30 cellular contexts compared by ENCODE assay signal in the genomic region with DNA sequence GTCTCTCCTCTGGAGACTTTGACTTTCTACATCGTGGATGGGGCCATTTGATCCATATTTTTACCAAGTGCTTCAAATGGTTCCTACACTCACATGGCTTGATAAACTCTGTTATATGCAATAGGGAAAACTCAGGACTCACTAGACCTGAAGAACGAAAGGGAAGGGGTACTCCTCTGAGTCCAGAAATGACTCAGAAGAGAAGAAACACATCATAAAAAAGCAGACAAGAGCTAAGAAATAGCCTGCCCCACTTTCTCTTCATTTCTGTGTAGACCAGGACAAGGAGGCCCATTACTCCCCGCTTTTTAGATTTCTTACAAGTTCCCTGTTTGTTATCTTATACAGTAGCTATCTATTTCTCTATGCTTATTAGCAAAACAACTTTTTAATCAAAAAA.
"Had no signal": no experiment of that assay in that cellular context is flagged by ENCODE, and none has a peak within 500 bp of the region (broad histone marks: within the 10 kb centered on the region; RNA-seq: fewer than 3 reads in every experiment).

No MANE protein-coding gene starts in this region.

- H3K36me3 ChIP-seq: adrenal gland, WERI-Rb-1 had no signal

- H3K27me3 Mint-ChIP-seq: activated CD8-positive, alpha-beta T cell treated with anti-CD3 and anti-CD28 coated beads for 36 hours; activated naive CD4-positive, alpha-beta T cell treated with anti-CD3 and anti-CD28 coated beads, Interleukin-2, amount 50 U/mL, for 24 hours; activated naive CD8-positive, alpha-beta T cell treated with anti-CD3 and anti-CD28 coated beads for 36 hours; activated naive CD8-positive, alpha-beta T cell treated with anti-CD3 and anti-CD28 coated beads, Interleukin-2, amount 50 U/mL, for 24 hours; activated T-helper 17 cell treated with anti-CD3 and anti-CD28 coated beads, Interleukin-2, amount 50 U/mL, for 72 hours had no signal

- DNase-seq: activated B cell treated with CpG ODN at 0.5 μM for 24 hours; activated CD4-positive, alpha-beta T cell treated with anti-CD3 and anti-CD28 coated beads for 48 hours; activated CD4-positive, alpha-beta T cell treated with anti-CD3 and anti-CD28 coated beads, Interleukin-2, amount 50 U/mL, for 1 hour; activated CD4-positive, alpha-beta T cell treated with anti-CD3 and anti-CD28 coated beads, Interleukin-2, amount 50 U/mL, for 48 hours; activated CD8-positive, alpha-beta memory T cell treated with anti-CD3 and anti-CD28 coated beads for 24 hours; activated CD8-positive, alpha-beta T cell treated with anti-CD3 and anti-CD28 coated beads for 36 hours; activated effector memory CD4-positive, alpha-beta T cell treated with Interleukin-2 at 50 U/mL for 16 hours; activated gamma-delta T cell treated with Interleukin-2 at 50 U/mL for 16 hours; activated naive CD4-positive, alpha-beta T cell treated with Interleukin-2 at 50 U/mL for 16 hours; activated naive CD8-positive, alpha-beta T cell treated with anti-CD3 and anti-CD28 coated beads for 36 hours; activated naive CD8-positive, alpha-beta T cell treated with anti-CD3 and anti-CD28 coated beads, Interleukin-2, amount 50 U/mL, for 24 hours; activated T-cell treated with anti-CD3 and anti-CD28 coated beads, Interleukin-2, amount 50 U/mL, for 4 hours; adrenal gland; amygdala; aorta; body of pancreas; caudate nucleus; cortex of kidney; dermis blood vessel endothelial cell; effector CD4-positive, alpha-beta T cell; foreskin fibroblast; head of caudate nucleus; T1000; WERI-Rb-1 had no signal

- H3K27me3 ChIP-seq: adrenal gland, body of pancreas had no signal

- H3K27ac Mint-ChIP-seq: activated B cell treated with CpG ODN at 0.5 μM for 24 hours; activated CD8-positive, alpha-beta T cell treated with anti-CD3 and anti-CD28 coated beads for 36 hours; activated naive CD4-positive, alpha-beta T cell treated with anti-CD3 and anti-CD28 coated beads, Interleukin-2, amount 50 U/mL, for 24 hours; activated naive CD8-positive, alpha-beta T cell treated with anti-CD3 and anti-CD28 coated beads for 36 hours; activated naive CD8-positive, alpha-beta T cell treated with anti-CD3 and anti-CD28 coated beads, Interleukin-2, amount 50 U/mL, for 24 hours; activated T-helper 17 cell treated with anti-CD3 and anti-CD28 coated beads, Interleukin-2, amount 50 U/mL, for 72 hours; T-helper 1 cell treated with Interleukin-12 subunit alpha and Interleukin-12 subunit beta and Interleukin-4 antibody, amounts not matched to agents 30 μg/mL and 1 μg/mL, for 36 hours; T-helper 2 cell treated with Interferon-gamma antibody and Interleukin-4, amounts not matched to agents 5 μg/mL and 100 μg/mL, for 36 hours had no signal

- H3K4me1 ChIP-seq: adrenal gland, body of pancreas had no signal

- H3K9me3 Mint-ChIP-seq: activated CD8-positive, alpha-beta T cell treated with anti-CD3 and anti-CD28 coated beads for 36 hours; activated naive CD4-positive, alpha-beta T cell treated with anti-CD3 and anti-CD28 coated beads, Interleukin-2, amount 50 U/mL, for 24 hours; activated naive CD8-positive, alpha-beta T cell treated with anti-CD3 and anti-CD28 coated beads, Interleukin-2, amount 50 U/mL, for 24 hours; T-helper 1 cell treated with Interleukin-12 subunit alpha and Interleukin-12 subunit beta and Interleukin-4 antibody, amounts not matched to agents 30 μg/mL and 1 μg/mL, for 36 hours had no signal

- H3K4me3 Mint-ChIP-seq: activated B cell treated with CpG ODN at 0.5 μM for 24 hours; activated CD8-positive, alpha-beta T cell treated with anti-CD3 and anti-CD28 coated beads for 36 hours; activated naive CD4-positive, alpha-beta T cell treated with anti-CD3 and anti-CD28 coated beads, Interleukin-2, amount 50 U/mL, for 24 hours; activated naive CD8-positive, alpha-beta T cell treated with anti-CD3 and anti-CD28 coated beads for 36 hours; activated naive CD8-positive, alpha-beta T cell treated with anti-CD3 and anti-CD28 coated beads, Interleukin-2, amount 50 U/mL, for 24 hours; activated T-cell treated with anti-CD3 and anti-CD28 coated beads, Interleukin-2, amount 50 U/mL, for 4 hours; activated T-helper 17 cell treated with anti-CD3 and anti-CD28 coated beads, Interleukin-2, amount 50 U/mL, for 72 hours; T-helper 1 cell treated with Interleukin-12 subunit alpha and Interleukin-12 subunit beta and Interleukin-4 antibody, amounts not matched to agents 30 μg/mL and 1 μg/mL, for 36 hours; T-helper 2 cell treated with Interferon-gamma antibody and Interleukin-4, amounts not matched to agents 5 μg/mL and 100 μg/mL, for 36 hours had no signal

- H3K4me1 Mint-ChIP-seq: activated naive CD4-positive, alpha-beta T cell treated with anti-CD3 and anti-CD28 coated beads, Interleukin-2, amount 50 U/mL, for 24 hours; activated naive CD8-positive, alpha-beta T cell treated with anti-CD3 and anti-CD28 coated beads for 36 hours; activated naive CD8-positive, alpha-beta T cell treated with anti-CD3 and anti-CD28 coated beads, Interleukin-2, amount 50 U/mL, for 24 hours had no signal

- H3K9me3 ChIP-seq: adrenal gland, body of pancreas had no signal

- H3K27ac ChIP-seq: adrenal gland, body of pancreas, epithelial cell of prostate, WERI-Rb-1 had no signal

- ATAC-seq: activated CD4-positive, CD25-positive, alpha-beta regulatory T cell treated with anti-CD3 and anti-CD28 coated beads, Interleukin-2, amount 50 U/mL, for 24 hours; activated CD8-positive, alpha-beta T cell treated with anti-CD3 and anti-CD28 coated beads for 36 hours; activated naive CD8-positive, alpha-beta T cell treated with anti-CD3 and anti-CD28 coated beads, Interleukin-2, amount 50 U/mL, for 24 hours; activated T-cell treated with anti-CD3 and anti-CD28 coated beads, Interleukin-2, amount 50 U/mL, for 4 hours; activated T-helper 17 cell treated with anti-CD3 and anti-CD28 coated beads, Interleukin-2, amount 50 U/mL, for 72 hours; body of pancreas had no signal

- H3K4me3 ChIP-seq: adrenal gland, body of pancreas had no signal
